13 cellular contexts compared by ENCODE assay signal in genomic region chr12:93302331-93303229, GRCh38.
DNase-seq lines count a peak whose midpoint lies in the region; ATAC-seq, FAIRE-seq and TF ChIP-seq lines count a peak whose summit lies in the region.
"Had no signal": no experiment of that assay in that cellular context is flagged by ENCODE, and none has a peak within 500 bp of the region (broad histone marks: within the 10 kb centered on the region; RNA-seq: fewer than 3 reads in every experiment).

No MANE protein-coding gene starts in this region.

- peaks cover 9% of the 10 kb centered on the region for H3K9me3 Mint-ChIP-seq in CD8-positive, alpha-beta T cell
- peaks cover 0 to 5% (median under 1%) of the 10 kb centered on the region in 6 donors for H3K9me3 Mint-ChIP-seq in immature natural killer cell

- peak; percentile 53 for FAIRE-seq in GM12892 (lab: Jason Lieb, UNC)

- H3K27me3 Mint-ChIP-seq in CD8-positive, alpha-beta T cell (ENCODE audit: low read depth): no peaks in the 10 kb centered on the region
- H3K27me3 Mint-ChIP-seq in immature natural killer cell (ENCODE audit: low read depth in 3 of 3): peaks cover 2 to 8% (median 3%) of the 10 kb centered on the region in 3 donors

- intact Hi-C loops in CD8-positive, alpha-beta T cell (cut with DNase I, micrococcal nuclease): no loop called here

- H3F3A ChIP-seq in smooth muscle cell (ENCODE audit: low read depth): peaks cover 3% of the 10 kb centered on the region

- TF ChIP-seq POLR2A in GM12892 (IDR thresholded peaks at IDR 0.05; ENCODE audit: low read depth, low read length): no peak

- in situ Hi-C loops in astrocyte of the cerebellum (cut with HindIII; ENCODE audit: low sequenced_read_pairs): no loop called here

- CTCF ChIA-PET in CD8-positive, alpha-beta T cell (lab: Charles Lee): interaction anchor here (1.5 kb wide), 1 partner anchor 316 kb away, joined by 3 read pairs; no protein-coding TSS in a partner anchor

- no peaks in the 10 kb centered on the region for H3K27me3 ChIP-seq in smooth muscle cell (ENCODE audit: low read depth)
- H3K27me3 ChIP-seq in CD8-positive, alpha-beta T cell (ENCODE audit: insufficient read depth, low read length): no peaks in the 10 kb centered on the region
- H3K27me3 ChIP-seq: uterus had no signal

- H3K27ac Mint-ChIP-seq in CD8-positive, alpha-beta T cell: no peak overlapping the region
- no peak overlapping the region for H3K27ac Mint-ChIP-seq in immature natural killer cell
- H3K27ac Mint-ChIP-seq: activated naive CD4-positive, alpha-beta T cell treated with anti-CD3 and anti-CD28 coated beads, Interleukin-2, amount 50 U/mL, for 72 hours; IgD-negative memory B cell had no signal

- no peaks in the 10 kb centered on the region for H3K9me3 ChIP-seq in smooth muscle cell (replicated peaks; ENCODE audit: low read depth)
- no peaks in the 10 kb centered on the region for H3K9me3 ChIP-seq in CD8-positive, alpha-beta T cell (ENCODE audit: low read length)
- H3K9me3 ChIP-seq: uterus had no signal

- peak overlapping the region; percentile 5 for H2AFZ ChIP-seq in smooth muscle cell (ENCODE audit: low read depth)

- H3K4me1 ChIP-seq in smooth muscle cell (ENCODE audit: low read depth): peaks cover 6% of the 10 kb centered on the region
- no peaks in the 10 kb centered on the region for H3K4me1 ChIP-seq in CD8-positive, alpha-beta T cell (ENCODE audit: insufficient read depth, low read length)
- H3K4me1 ChIP-seq: uterus had no signal

- ATAC-seq in CD8-positive, alpha-beta T cell: no peak
- ATAC-seq in HG02623 (IDR thresholded peaks at IDR 0.05; ENCODE audit: unreplicated experiment): no peak

- H3K79me2 ChIP-seq in smooth muscle cell (ENCODE audit: low read depth): no peaks in the 10 kb centered on the region

- no peaks in the 10 kb centered on the region for H3K36me3 Mint-ChIP-seq in CD8-positive, alpha-beta T cell
- peaks cover 0 to 5% (median 0%) of the 10 kb centered on the region in 3 donors for H3K36me3 Mint-ChIP-seq in immature natural killer cell

- H3K9ac ChIP-seq in smooth muscle cell (ENCODE audit: low read depth): no peak overlapping the region

- no peak overlapping the region for H3K4me3 ChIP-seq in astrocyte of the cerebellum (ENCODE audit: low read depth, low read length)
- no peak overlapping the region for H3K4me3 ChIP-seq in smooth muscle cell
- no peak overlapping the region for H3K4me3 ChIP-seq in CD8-positive, alpha-beta T cell (ENCODE audit: low read depth, low read length)
- H3K4me3 ChIP-seq: uterus had no signal

- no peaks in the 10 kb centered on the region for H4K20me1 ChIP-seq in smooth muscle cell (ENCODE audit: low read depth)

- POLR2A ChIA-PET in CD8-positive, alpha-beta T cell (lab: Charles Lee): interaction anchor here (0.6 kb wide), 1 partner anchor 140 kb away, joined by 3 read pairs; no protein-coding TSS in a partner anchor

- H3K4me2 ChIP-seq in smooth muscle cell: peak overlapping the region; percentile 23

- 77% methylated on average over 5 of the region's 5 CpGs for WGBS in smooth muscle cell (ENCODE audit: low lambda C conversion rate)

- peak overlapping the region; percentile 81 for H3K27ac ChIP-seq in smooth muscle cell (ENCODE audit: low read depth)
- no peak overlapping the region for H3K27ac ChIP-seq in CD8-positive, alpha-beta T cell (ENCODE audit: low read depth, low read length)

- H3K4me3 Mint-ChIP-seq in CD8-positive, alpha-beta T cell: no peak overlapping the region
- H3K4me3 Mint-ChIP-seq in immature natural killer cell: no peak overlapping the region
- H3K4me3 Mint-ChIP-seq: IgD-negative memory B cell had no signal

- H3K36me3 ChIP-seq in smooth muscle cell (ENCODE audit: low read depth): no peaks in the 10 kb centered on the region
- H3K36me3 ChIP-seq in CD8-positive, alpha-beta T cell (ENCODE audit: insufficient read depth, low read length): no peaks in the 10 kb centered on the region
- H3K36me3 ChIP-seq: uterus had no signal

- DNase-seq in GM12892 (ENCODE audit: insufficient read length): no peak
- DNase-seq in astrocyte of the cerebellum (ENCODE audit: low read depth): peak; percentile 90
- peak; percentile 42 for DNase-seq in hepatic stellate cell (ENCODE audit: low spot score)
- no peak for DNase-seq in smooth muscle cell (lab: John Stamatoyannopoulos, UW; ENCODE audit: unreplicated experiment)
- DNase-seq in CD8-positive, alpha-beta T cell: no peak
- no peak for DNase-seq in immature natural killer cell
- DNase-seq in LoVo (ENCODE audit: low spot score): no peak
- DNase-seq: activated CD4-positive, alpha-beta T cell treated with anti-CD3 and anti-CD28 coated beads for 1 hour; DMS153 had no signal

- TF ChIP-seq CTCF in astrocyte of the cerebellum (IDR thresholded peaks at IDR 0.05; ENCODE audit: low read depth, low read length, missing control alignments): no peak
- TF ChIP-seq CTCF in smooth muscle cell (IDR thresholded peaks at IDR 0.05; ENCODE audit: borderline replicate concordance, insufficient read depth, poor library complexity, severe bottlenecking): no peak
- no peak for TF ChIP-seq CTCF in CD8-positive, alpha-beta T cell (IDR thresholded peaks at IDR 0.05)

- no peaks in the 10 kb centered on the region for H3K4me1 Mint-ChIP-seq in CD8-positive, alpha-beta T cell (ENCODE audit: low read depth)
- no peaks in the 10 kb centered on the region for H3K4me1 Mint-ChIP-seq in immature natural killer cell

Comparison
In these comparisons a context has a peak if more than half of its experiments do, and no peak if none do; other contexts are left out.
1. DNase-seq: peak in astrocyte of the cerebellum (single experiment) and hepatic stellate cell (single experiment); none in GM12892 (single experiment), smooth muscle cell (single experiment), CD8-positive, alpha-beta T cell (0 of 7), immature natural killer cell (0 of 3) and LoVo (single experiment).